ENCODE assay signal across 8 cellular contexts in the genomic region with DNA sequence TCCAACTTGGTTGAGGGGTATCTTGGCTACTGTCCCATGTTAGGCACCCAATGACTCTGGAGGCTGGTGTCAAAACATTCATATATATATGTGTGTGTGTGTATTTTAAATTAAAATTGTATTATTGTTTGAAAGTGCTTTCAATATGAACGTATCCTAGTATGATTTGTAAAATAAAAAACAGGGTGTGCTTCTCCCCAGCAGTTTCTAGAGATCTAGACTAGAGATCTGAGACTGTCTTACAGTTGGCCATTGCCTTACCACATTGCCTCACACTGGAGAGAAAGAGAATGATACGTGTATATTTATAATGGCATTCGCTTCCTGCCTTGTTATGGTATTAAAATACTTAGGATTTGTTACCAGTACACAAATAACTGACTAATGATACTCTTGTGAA. TPM values are rescaled to one million over a fixed set of nuclear protein-coding genes. Genes with fewer than 3 reads are reported as not detected.
DNase-seq lines count a peak whose midpoint lies in the region; ATAC-seq, FAIRE-seq and TF ChIP-seq lines count a peak whose summit lies in the region.

No MANE protein-coding gene starts in this region.

- H3K9ac ChIP-seq in OCI-LY3 (ENCODE audit: low read length) (no peak overlapping the region), kidney (ENCODE audit: low read length in 2 of 2) (peak overlapping the region; percentile 90 to 96)

- peaks cover 30% of the 10 kb centered on the region for H3K4me1 ChIP-seq in BE2C
- H3K4me1 ChIP-seq in OCI-LY3 (ENCODE audit: low read length), result peaks cover 6% of the 10 kb centered on the region
- peaks cover 26 to 31% of the 10 kb centered on the region in 2 donors for H3K4me1 ChIP-seq in kidney (ENCODE audit: control insufficient read depth in 1 of 2, insufficient read depth in 1 of 2, low read depth in 1 of 2, low read length in 2 of 2)
- H3K4me1 ChIP-seq in stomach, result peaks cover 42 to 58% (median 49%) of the 10 kb centered on the region in 4 donors

- peak overlapping the region; percentile 3; the same call in 1 of the 2 replicates for H3K4me2 ChIP-seq in OCI-LY3 (ENCODE audit: low read length)

- intact Hi-C loops in kidney (cut with DNase I) (no loop called here), stomach (cut with DNase I; ENCODE audit: low total_unique reads) (no loop called here)

- no peak for TF ChIP-seq EP300 in stomach (IDR thresholded peaks at IDR 0.05)

- ATAC-seq in GM18505 (IDR thresholded peaks at IDR 0.05; ENCODE audit: unreplicated experiment), result no peak
- ATAC-seq in HG02642 (IDR thresholded peaks at IDR 0.05; ENCODE audit: poor library complexity, unreplicated experiment), result no peak

- H3K9me3 ChIP-seq in BE2C (no peaks in the 10 kb centered on the region), OCI-LY3 (ENCODE audit: insufficient read depth, low read length) (no peaks in the 10 kb centered on the region), kidney (ENCODE audit: control insufficient read depth in 1 of 2, low read length in 2 of 2) (no peaks in the 10 kb centered on the region), stomach (no peaks in the 10 kb centered on the region)

- 3 to 5% (median 4%) methylated on average over 3 of the region's 3 CpGs for WGBS in stomach, 5 donors

- H2AFZ ChIP-seq in OCI-LY3 (ENCODE audit: low read depth, low read length), result no peak overlapping the region

- DNase-seq in BE2C (no peak), H4 (ENCODE audit: low spot score) (peak; percentile 73), bronchial epithelial cell (ENCODE audit: low read depth) (peak; percentile 79), kidney (no peak), stomach (no peak)

- no peaks in the 10 kb centered on the region; the same call in 1 of the 2 replicates for H3K36me3 ChIP-seq in BE2C
- no peaks in the 10 kb centered on the region for H3K36me3 ChIP-seq in OCI-LY3 (replicated peaks; ENCODE audit: low read depth, low read length)
- peaks cover 2% of the 10 kb centered on the region for H3K36me3 ChIP-seq in bronchial epithelial cell (ENCODE audit: control insufficient read depth, insufficient read depth, low read length)
- peaks cover 0 to 12% of the 10 kb centered on the region in 2 donors for H3K36me3 ChIP-seq in kidney (ENCODE audit: control insufficient read depth in 1 of 2, insufficient read depth in 2 of 2, low read length in 2 of 2)
- peaks cover 0 to 7% (median 0%) of the 10 kb centered on the region in 4 donors for H3K36me3 ChIP-seq in stomach

- H3K27ac ChIP-seq in OCI-LY3 (ENCODE audit: low read length) (no peak overlapping the region), kidney (ENCODE audit: low read depth in 2 of 2, low read length in 2 of 2) (peak overlapping the region; percentile 99 to 100), stomach (peak overlapping the region; percentile 97 to 100 (median 98))

- FAIRE-seq in bronchial epithelial cell (lab: Jason Lieb, UNC), result no peak
- no peak for FAIRE-seq in kidney (lab: Jason Lieb, UNC)

- H3K79me2 ChIP-seq in OCI-LY3 (ENCODE audit: low read length), result no peaks in the 10 kb centered on the region

- no peaks in the 10 kb centered on the region for H4K20me1 ChIP-seq in OCI-LY3 (ENCODE audit: insufficient read depth, low read length)

- TF ChIP-seq POLR2A in stomach (IDR thresholded peaks at IDR 0.05), result no peak
- no peak for TF ChIP-seq POLR2A in GM18505 (IDR thresholded peaks at IDR 0.05; ENCODE audit: borderline replicate concordance, extremely low read depth, insufficient read depth, insufficient read length)

- TF ChIP-seq CTCF in BE2C (IDR thresholded peaks at IDR 0.05; ENCODE audit: low read depth, low read length) (peak; percentile 45), OCI-LY3 (IDR thresholded peaks at IDR 0.05; ENCODE audit: low read depth, low read length) (no peak), bronchial epithelial cell (IDR thresholded peaks at IDR 0.05; ENCODE audit: insufficient read depth, low read length, severe bottlenecking) (no peak), kidney (IDR thresholded peaks at IDR 0.05; ENCODE audit: borderline replicate concordance, extremely low read depth, insufficient read depth) (peak; percentile 38), stomach (IDR thresholded peaks at IDR 0.05) (peak in 1 of 7 experiments; percentile 15)

- H3K4me3 ChIP-seq in BE2C (ENCODE audit: low read depth, low read length) (peak overlapping the region; percentile 78), OCI-LY3 (ENCODE audit: low read length) (no peak overlapping the region), bronchial epithelial cell (ENCODE audit: low read depth, low read length) (peak overlapping the region; percentile 82), kidney (ENCODE audit: low read length in 2 of 2) (peak overlapping the region; percentile 91 to 92), stomach (peak overlapping the region; percentile 85 to 98 (median 93))

- no peaks in the 10 kb centered on the region for H3K27me3 ChIP-seq in BE2C
- H3K27me3 ChIP-seq in OCI-LY3 (ENCODE audit: low read depth, low read length), result no peaks in the 10 kb centered on the region
- no peaks in the 10 kb centered on the region for H3K27me3 ChIP-seq in bronchial epithelial cell (ENCODE audit: control insufficient read depth, insufficient read depth, low read length)
- peaks cover 0 to 8% (median 0%) of the 10 kb centered on the region in 3 donors for H3K27me3 ChIP-seq in stomach

RNA-seq across cellular contexts. Expression of gene BAG3, which starts 1.2 kb away (rescaled TPM):
- polyA plus RNA-seq in BE2C (2012; ENCODE audit: insufficient read depth, insufficient read length, low read depth), result 51.7 TPM
- total RNA-seq in H4 (2014; rRNA removed; shearing (Covaris generic)), result 8.8 and 10.7 TPM in 2 replicates
- 6.4 and 7.1 TPM in 2 replicates for total RNA-seq in bronchial epithelial cell
- 42.0 TPM for total RNA-seq in kidney
- 54.9 TPM for polyA plus RNA-seq in kidney (ENCODE audit: insufficient read depth, low read depth, low replicate concordance)
- total RNA-seq in stomach, result 100 to 1,000 TPM in 1 of 5 donors, 10 to 100 TPM in 3, 1 to 10 TPM in 1; 8.4 to 113 (median 27.8) TPM
- polyA plus RNA-seq in stomach, result 10 to 100 TPM; 18.9 to 37.8 (median 26.9) TPM

RNA-seq across cellular contexts. Expression of gene TIAL1, which starts 55.6 kb away (rescaled TPM):
- 84.4 TPM for polyA plus RNA-seq in BE2C (2012; ENCODE audit: insufficient read depth, insufficient read length, low read depth)
- 37.9 and 51.4 TPM in 2 replicates for total RNA-seq in H4 (2014; rRNA removed; shearing (Covaris generic))
- total RNA-seq in bronchial epithelial cell, result 20.1 and 28.4 TPM in 2 replicates
- 88.8 TPM for total RNA-seq in kidney
- 46.7 TPM for polyA plus RNA-seq in kidney (ENCODE audit: insufficient read depth, low read depth, low replicate concordance)
- 100 to 1,000 TPM in 1 of 5 donors, 10 to 100 TPM in 4; 22.6 to 140 (median 49.6) TPM for total RNA-seq in stomach
- 10 to 100 TPM; 24.3 to 68.3 (median 29.0) TPM for polyA plus RNA-seq in stomach

Comparison
In these comparisons a context has a peak if more than half of its experiments do, and no peak if none do; other contexts are left out.
1. DNase-seq: peak in H4 (single experiment) and bronchial epithelial cell (single experiment); none in BE2C (single experiment), kidney (single experiment) and stomach (single experiment).
2. CTCF ChIP-seq: peak in BE2C (single experiment) and kidney (single experiment); none in OCI-LY3 (single experiment) and bronchial epithelial cell (single experiment).